ENCODE assay signal across 8 cellular contexts in the genomic region with DNA sequence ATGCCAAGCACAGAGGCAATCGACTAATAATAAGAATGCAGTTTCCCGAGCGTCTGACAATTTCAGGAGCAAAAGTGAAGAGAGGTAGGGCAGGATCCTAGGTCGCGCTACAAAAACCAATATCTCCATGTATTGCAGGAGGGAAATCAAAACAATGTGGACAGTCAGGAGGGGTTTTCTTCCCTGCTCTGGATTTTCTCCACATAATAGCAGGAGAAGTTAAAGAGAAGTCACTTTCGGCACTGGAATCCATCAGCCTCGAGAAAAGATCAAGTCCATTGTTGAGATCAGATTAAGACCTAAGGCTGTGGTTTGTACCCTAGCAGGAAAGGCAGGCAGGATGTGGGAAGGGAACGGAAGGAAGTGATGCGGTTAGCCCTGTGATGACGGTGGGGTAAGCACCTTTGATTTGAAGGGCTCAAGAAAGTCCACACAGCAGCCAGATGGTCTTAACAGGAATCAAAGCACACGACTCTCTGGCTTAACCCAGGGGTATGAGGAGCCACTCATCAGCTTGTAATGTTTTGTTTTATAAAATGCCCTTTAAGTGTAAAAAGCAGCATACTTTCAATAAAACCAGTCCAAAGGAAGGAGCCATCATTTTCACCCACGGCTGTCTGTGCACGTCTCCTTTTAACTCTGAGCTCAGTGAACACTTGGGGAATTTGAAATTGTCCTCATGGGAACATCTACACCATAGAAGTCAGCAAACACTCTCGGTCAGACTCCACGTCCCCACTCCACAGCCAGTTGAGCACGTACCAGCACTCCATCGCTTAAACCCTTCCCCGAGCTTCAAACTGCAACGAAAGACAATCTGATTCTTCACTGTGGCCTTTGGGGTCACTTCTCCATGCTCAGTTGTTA. TPM values are rescaled to one million over a fixed set of nuclear protein-coding genes. Genes with fewer than 3 reads are reported as not detected.
DNase-seq lines count a peak whose midpoint lies in the region; ATAC-seq and TF ChIP-seq lines count a peak whose summit lies in the region.

No MANE protein-coding gene starts in this region.

- H3K4me2 ChIP-seq in MM.1S (ENCODE audit: low read depth, low read length): peak overlapping the region; percentile 76

- H2AFZ ChIP-seq in MM.1S (ENCODE audit: low read length): peak overlapping the region; percentile 48

- H3K9ac ChIP-seq in MM.1S (ENCODE audit: low read length): peak overlapping the region; percentile 59

- H3K9me3 ChIP-seq in MM.1S (replicated peaks; ENCODE audit: insufficient read depth, low read length): no peaks in the 10 kb centered on the region

- TF ChIP-seq CTCF in MM.1S (IDR thresholded peaks at IDR 0.05; ENCODE audit: low read length): no peak

- no peaks in the 10 kb centered on the region for H3K27me3 ChIP-seq in MM.1S (replicated peaks; ENCODE audit: insufficient read depth, low read length)

- H3K27ac ChIP-seq in MM.1S (ENCODE audit: low read length): peak overlapping the region; percentile 96

- H3F3A ChIP-seq in MM.1S (ENCODE audit: insufficient read depth, low read length): peaks cover 12% of the 10 kb centered on the region

- H3K36me3 ChIP-seq in MM.1S (replicated peaks; ENCODE audit: insufficient read depth, low read length): no peaks in the 10 kb centered on the region

- no peaks in the 10 kb centered on the region for H3K9me2 ChIP-seq in MM.1S (replicated peaks; ENCODE audit: insufficient read depth, low read length)

- peak overlapping the region; percentile 51; the same call in 1 of the 2 replicates for H3K4me3 ChIP-seq in MM.1S (ENCODE audit: low read length)

- peak; percentile 94 for ATAC-seq in GM21619 (IDR thresholded peaks at IDR 0.05; ENCODE audit: unreplicated experiment)

- peaks cover 30% of the 10 kb centered on the region for H3K4me1 ChIP-seq in MM.1S (ENCODE audit: low read length)

- intact Hi-C loops in cardiac septum (cut with DNase I): no loop called here

- DNase-seq in ELR (ENCODE audit: low read depth) (peak; percentile 86), MM.1S (peak; percentile 96), activated T-cell treated with anti-CD3 and anti-CD28 coated beads for 24 hours (ENCODE audit: low read depth) (peak; percentile 59), cardiac septum (ENCODE audit: low spot score) (peak; percentile 91), globus pallidus (ENCODE audit: low spot score) (no peak), NCI-H187 (lab: John Stamatoyannopoulos, UW) (no peak)
- DNase-seq in stimulated activated CD8-positive, alpha-beta memory T cell treated with anti-CD3 and anti-CD28 coated beads, Interleukin-12 subunit alpha, Interleukin-12 subunit beta, amount 100 ng/mL, for 4 hours (ENCODE audit: low read depth): peak; percentile 57

- no peaks in the 10 kb centered on the region for H4K20me1 ChIP-seq in MM.1S (ENCODE audit: insufficient read depth, low read length)

- no peaks in the 10 kb centered on the region for H3K79me2 ChIP-seq in MM.1S (ENCODE audit: low read length)

RNA-seq across cellular contexts. Expression of gene AKTIP, which starts 15.8 kb away (rescaled TPM):
- 63.1 TPM for total RNA-seq in cardiac septum

Comparison
In these comparisons a context has a peak if more than half of its experiments do, and no peak if none do; other contexts are left out.
1. DNase-seq: peak in ELR (single experiment), MM.1S (single experiment), activated T-cell treated with anti-CD3 and anti-CD28 coated beads for 24 hours (single experiment), cardiac septum (single experiment) and stimulated activated CD8-positive, alpha-beta memory T cell treated with anti-CD3 and anti-CD28 coated beads, Interleukin-12 subunit alpha, Interleukin-12 subunit beta, amount 100 ng/mL, for 4 hours (single experiment); none in globus pallidus (single experiment) and NCI-H187 (0 of 2).